Comparison of ENCODE assay signal across 14 cellular contexts in genomic region chr16:1559446-1559975, GRCh38. TPM values are rescaled to one million over a fixed set of nuclear protein-coding genes. Genes with fewer than 3 reads are reported as not detected.
DNase-seq lines count a peak whose midpoint lies in the region; TF ChIP-seq lines count a peak whose summit lies in the region.
"Had no signal": no experiment of that assay in that cellular context is flagged by ENCODE, and none has a peak within 500 bp of the region (broad histone marks: within the 10 kb centered on the region; RNA-seq: fewer than 3 reads in every experiment).

No MANE protein-coding gene starts in this region.

- no peaks in the 10 kb centered on the region for H3K9me3 ChIP-seq in BLaER1
- no peaks in the 10 kb centered on the region for H3K9me3 ChIP-seq in CD8-positive, alpha-beta memory T cell (ENCODE audit: low read length)
- H3K9me3 ChIP-seq: esophagus squamous epithelium, psoas muscle had no signal

- H3K4me3 Mint-ChIP-seq in CD8-positive, alpha-beta memory T cell: peak overlapping the region in 6 of 7 donors; percentile 34 to 81 (median 49)
- H3K4me3 Mint-ChIP-seq in activated CD4-positive, alpha-beta memory T cell treated with anti-CD3 and anti-CD28 coated beads for 36 hours: peak overlapping the region; percentile 40
- no peak overlapping the region for H3K4me3 Mint-ChIP-seq in glutamatergic neuron (ENCODE audit: unreplicated experiment)

- no peak overlapping the region for H3K27ac ChIP-seq in BLaER1
- peak overlapping the region; percentile 12 for H3K27ac ChIP-seq in CD8-positive, alpha-beta memory T cell (ENCODE audit: low read depth, low read length)
- H3K27ac ChIP-seq: C4-2B, psoas muscle had no signal

- H3K9ac ChIP-seq in BLaER1: no peak overlapping the region

- H3K4me3 ChIP-seq in BLaER1: no peak overlapping the region
- H3K4me3 ChIP-seq in CD8-positive, alpha-beta memory T cell (ENCODE audit: low read length): no peak overlapping the region
- H3K4me3 ChIP-seq: esophagus squamous epithelium, psoas muscle had no signal

- H3K4me1 ChIP-seq in BLaER1: peaks cover 28% of the 10 kb centered on the region
- peaks cover 35% of the 10 kb centered on the region for H3K4me1 ChIP-seq in CD8-positive, alpha-beta memory T cell (ENCODE audit: insufficient read depth, low read length)
- H3K4me1 ChIP-seq: psoas muscle had no signal

- H3K4me2 ChIP-seq in BLaER1: peak overlapping the region; percentile 71

- H3K36me3 Mint-ChIP-seq in CD8-positive, alpha-beta memory T cell: peaks cover 0 to 40% (median 5%) of the 10 kb centered on the region in 3 donors
- peaks cover 12% of the 10 kb centered on the region for H3K36me3 Mint-ChIP-seq in activated CD4-positive, alpha-beta memory T cell treated with anti-CD3 and anti-CD28 coated beads for 36 hours
- H3K36me3 Mint-ChIP-seq in glutamatergic neuron (ENCODE audit: unreplicated experiment): no peaks in the 10 kb centered on the region

- peak in 3 of 5 donors; percentile 18 to 70 (median 53) for DNase-seq in CD8-positive, alpha-beta memory T cell
- DNase-seq in activated CD4-positive, alpha-beta memory T cell treated with anti-CD3 and anti-CD28 coated beads for 36 hours: peak; percentile 65
- DNase-seq in glutamatergic neuron: no peak
- no peak for DNase-seq in NCI-H146 (lab: John Stamatoyannopoulos, UW)
- DNase-seq in putamen (ENCODE audit: low spot score): no peak
- no peak for DNase-seq in dedifferentiated amniotic fluid mesenchymal stem cell (ENCODE audit: extremely low spot score)
- DNase-seq: esophagus squamous epithelium, MV-4-11, NCI-H345, OCI-M1, psoas muscle had no signal

- H3K27me3 Mint-ChIP-seq in CD8-positive, alpha-beta memory T cell: no peaks in the 10 kb centered on the region
- no peaks in the 10 kb centered on the region for H3K27me3 Mint-ChIP-seq in activated CD4-positive, alpha-beta memory T cell treated with anti-CD3 and anti-CD28 coated beads for 36 hours
- peaks cover 2% of the 10 kb centered on the region for H3K27me3 Mint-ChIP-seq in glutamatergic neuron (ENCODE audit: unreplicated experiment)

- no peaks in the 10 kb centered on the region for H3K27me3 ChIP-seq in BLaER1
- no peaks in the 10 kb centered on the region for H3K27me3 ChIP-seq in CD8-positive, alpha-beta memory T cell (ENCODE audit: insufficient read depth, low read length, poor library complexity, severe bottlenecking)
- H3K27me3 ChIP-seq: esophagus squamous epithelium had no signal

- H3K27ac Mint-ChIP-seq in CD8-positive, alpha-beta memory T cell: peak overlapping the region; percentile 30 to 89 (median 84)
- peak overlapping the region; percentile 78 for H3K27ac Mint-ChIP-seq in activated CD4-positive, alpha-beta memory T cell treated with anti-CD3 and anti-CD28 coated beads for 36 hours
- peak overlapping the region; percentile 0 for H3K27ac Mint-ChIP-seq in glutamatergic neuron (ENCODE audit: unreplicated experiment)

- H3K36me3 ChIP-seq in BLaER1: peaks cover 69% of the 10 kb centered on the region
- H3K36me3 ChIP-seq in CD8-positive, alpha-beta memory T cell (ENCODE audit: insufficient read depth, low read length): peaks cover 11% of the 10 kb centered on the region

- no peak for TF ChIP-seq CTCF in glutamatergic neuron (IDR thresholded peaks at IDR 0.05; ENCODE audit: partially characterized antibody, unreplicated experiment)

- intact Hi-C loops in activated CD4-positive, alpha-beta memory T cell treated with anti-CD3 and anti-CD28 coated beads for 36 hours (cut with micrococcal nuclease): no loop called here

- H4K20me1 ChIP-seq in BLaER1: peaks cover 2% of the 10 kb centered on the region; the same call in 1 of the 2 replicates

- peaks cover 21 to 44% (median 29%) of the 10 kb centered on the region in 3 donors for H3K4me1 Mint-ChIP-seq in CD8-positive, alpha-beta memory T cell
- H3K4me1 Mint-ChIP-seq in activated CD4-positive, alpha-beta memory T cell treated with anti-CD3 and anti-CD28 coated beads for 36 hours (ENCODE audit: low read depth): peaks cover 37% of the 10 kb centered on the region
- H3K4me1 Mint-ChIP-seq in glutamatergic neuron (ENCODE audit: low read depth, unreplicated experiment): peaks cover 14% of the 10 kb centered on the region

- CTCF ChIA-PET in CD8-positive, alpha-beta memory T cell (lab: Charles Lee): interaction anchor here (1.0 to 2.2 kb wide), 3 partner anchors 12 to 26 kb away, joined by 3 to 5 read pairs (median 4); partner anchors contain the start of gene TMEM204
- CTCF ChIA-PET in activated CD4-positive, alpha-beta memory T cell treated with anti-CD3 and anti-CD28 coated beads for 36 hours (lab: Charles Lee): interaction anchor here (1.4 kb wide), 1 partner anchor 146 kb away, joined by 4 read pairs; the partner anchor contains the start of gene MAPK8IP3

- POLR2A ChIA-PET in CD8-positive, alpha-beta memory T cell (lab: Charles Lee): interaction anchor here (0.6 to 1.0 kb wide), 4 partner anchors 15 to 595 kb away, joined by 3 read pairs; no protein-coding TSS in a partner anchor
- POLR2A ChIA-PET in activated CD4-positive, alpha-beta memory T cell treated with anti-CD3 and anti-CD28 coated beads for 36 hours (lab: Charles Lee): no interaction called here

- no peaks in the 10 kb centered on the region for H3K9me3 Mint-ChIP-seq in CD8-positive, alpha-beta memory T cell
- no peaks in the 10 kb centered on the region for H3K9me3 Mint-ChIP-seq in activated CD4-positive, alpha-beta memory T cell treated with anti-CD3 and anti-CD28 coated beads for 36 hours
- no peaks in the 10 kb centered on the region for H3K9me3 Mint-ChIP-seq in glutamatergic neuron (ENCODE audit: unreplicated experiment)

RNA-seq across cellular contexts. Expression of gene TMEM204, which starts 26.0 kb away (rescaled TPM):
- total RNA-seq in CD8-positive, alpha-beta memory T cell: 10 to 100 TPM; 27.1 to 30.9 TPM
- polyA plus RNA-seq in CD8-positive, alpha-beta memory T cell: 68.4 TPM
- total RNA-seq in activated CD4-positive, alpha-beta memory T cell treated with anti-CD3 and anti-CD28 coated beads for 36 hours: 10 to 100 TPM; 14.8 to 15.5 TPM
- total RNA-seq in glutamatergic neuron (ENCODE audit: unreplicated experiment): 0.22 TPM
- total RNA-seq: G401 had no signal

RNA-seq across cellular contexts. Expression of gene IFT140, which starts 52.4 kb away (rescaled TPM):
- total RNA-seq in CD8-positive, alpha-beta memory T cell: 1 to 10 TPM; 6.1 to 8.4 TPM
- 5.5 TPM for polyA plus RNA-seq in CD8-positive, alpha-beta memory T cell
- total RNA-seq in activated CD4-positive, alpha-beta memory T cell treated with anti-CD3 and anti-CD28 coated beads for 36 hours: 1 to 10 TPM; 8.4 to 9.5 TPM
- 33.4 TPM for total RNA-seq in glutamatergic neuron (ENCODE audit: unreplicated experiment)

RNA-seq across cellular contexts. Expression of gene CRAMP1, which starts 52.6 kb away (rescaled TPM):
- 10 to 100 TPM; 22.1 to 24.3 TPM for total RNA-seq in CD8-positive, alpha-beta memory T cell
- 3.0 TPM for polyA plus RNA-seq in CD8-positive, alpha-beta memory T cell
- total RNA-seq in activated CD4-positive, alpha-beta memory T cell treated with anti-CD3 and anti-CD28 coated beads for 36 hours: 10 to 100 TPM; 14.5 to 14.6 TPM
- total RNA-seq in glutamatergic neuron (ENCODE audit: unreplicated experiment): 52.4 TPM

Comparison
In these comparisons a context has a peak if more than half of its experiments do, and no peak if none do; other contexts are left out.
1. DNase-seq: peak in CD8-positive, alpha-beta memory T cell (3 of 5) and activated CD4-positive, alpha-beta memory T cell treated with anti-CD3 and anti-CD28 coated beads for 36 hours (single experiment); none in glutamatergic neuron (single experiment), NCI-H146 (single experiment), putamen (single experiment) and dedifferentiated amniotic fluid mesenchymal stem cell (single experiment).
2. H3K27ac Mint-ChIP-seq: peak in every context shown above with its lines; median percentile 84 in CD8-positive, alpha-beta memory T cell; 78 in activated CD4-positive, alpha-beta memory T cell treated with anti-CD3 and anti-CD28 coated beads for 36 hours; 0 in glutamatergic neuron.
3. RNA of gene TMEM204, which starts 26.0 kb away (total RNA-seq): 27.1 to 30.9 TPM in CD8-positive, alpha-beta memory T cell and 14.8 to 15.5 TPM in activated CD4-positive, alpha-beta memory T cell treated with anti-CD3 and anti-CD28 coated beads for 36 hours; 0.22 TPM in glutamatergic neuron (single experiment); every median in the first group is over 10 times any median in the second.